ENCODE assay signal across 24 cellular contexts in the genomic region with DNA sequence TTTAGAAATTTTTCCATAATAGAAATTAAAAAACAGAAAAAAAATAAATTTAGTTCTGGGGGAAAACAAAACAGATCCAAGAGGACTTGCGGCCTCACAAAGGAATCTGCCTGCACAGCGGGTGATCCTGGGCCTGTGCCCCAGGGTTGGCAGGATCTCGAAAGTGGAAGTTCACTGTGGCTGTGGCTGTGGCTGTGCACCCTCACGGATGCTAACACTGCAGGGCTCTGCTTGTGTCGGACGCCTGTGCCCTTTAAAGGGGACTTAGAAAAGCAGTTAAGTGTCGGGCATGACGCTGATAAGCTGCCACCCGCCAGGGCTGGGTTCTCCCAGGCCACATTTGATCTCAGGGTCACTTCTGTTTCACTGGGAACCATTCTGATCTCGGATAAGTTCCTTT.
DNase-seq lines count a peak whose midpoint lies in the region; ATAC-seq and TF ChIP-seq lines count a peak whose summit lies in the region.
"Had no signal": no experiment of that assay in that cellular context is flagged by ENCODE, and none has a peak within 500 bp of the region (broad histone marks: within the 10 kb centered on the region; RNA-seq: fewer than 3 reads in every experiment).

No MANE protein-coding gene starts in this region.

- no peaks in the 10 kb centered on the region for H3K27me3 ChIP-seq in dorsolateral prefrontal cortex
- H3K27me3 ChIP-seq: body of pancreas, neural progenitor cell had no signal

- intact Hi-C loops in dorsolateral prefrontal cortex (cut with DNase I) = loop anchor here (5.0 to 10.0 kb wide), 3 partner anchors 90 to 210 kb away; partner anchors contain the start of gene CALM1 (in 1 of the 2)

- no peak for TF ChIP-seq CTCF in dorsolateral prefrontal cortex (IDR thresholded peaks at IDR 0.05 in 54 of 56, conservative IDR thresholded peaks at IDR 0.05 in 2 of 56; ENCODE audit: low read depth in 1 of 56, partially characterized antibody in 56 of 56)

- no peak overlapping the region for H3K4me3 ChIP-seq in dorsolateral prefrontal cortex
- H3K4me3 ChIP-seq: body of pancreas, GM12878, neural progenitor cell, prostate gland had no signal

- DNase-seq in NOMO-1 (lab: John Stamatoyannopoulos, UW; ENCODE audit: unreplicated experiment in 2 of 2) (peak; percentile 21 to 35), dorsolateral prefrontal cortex (peak in 2 of 10 donors; percentile 44 to 87), left lobe of liver (ENCODE audit: low spot score) (no peak), substantia nigra (lab: John Stamatoyannopoulos, UW) (peak in 29 of 49 donors; percentile 22 to 83 (median 41)), ACHN (no peak), GM03348 (ENCODE audit: low spot score) (no peak)
- DNase-seq in stimulated activated CD4-positive, alpha-beta T cell treated with anti-CD3 and anti-CD28 coated beads, Interleukin-2, amount 100 ng/mL, for 24 hours = no peak
- DNase-seq: activated CD4-positive, alpha-beta T cell treated with anti-CD3 and anti-CD28 coated beads for 48 hours; activated gamma-delta T cell treated with Interleukin-2 at 50 U/mL for 16 hours; activated naive CD8-positive, alpha-beta T cell treated with anti-CD3 and anti-CD28 coated beads, Interleukin-2, amount 50 U/mL, for 24 hours; activated T-cell treated with anti-CD3 and anti-CD28 coated beads, Interleukin-2, amount 50 U/mL, for 24 hours; body of pancreas; effector CD4-positive, alpha-beta T cell; KBM-7; NCI-H1436; NCI-H2107; NCI-H446; NCI-H774; PC-3 had no signal

- ATAC-seq in left lobe of liver (peak; percentile 21), GM19455 (IDR thresholded peaks at IDR 0.05; ENCODE audit: unreplicated experiment) (no peak)
- ATAC-seq: activated naive CD8-positive, alpha-beta T cell treated with anti-CD3 and anti-CD28 coated beads, Interleukin-2, amount 50 U/mL, for 24 hours; body of pancreas; GM12878; PC-3 had no signal

- peak overlapping the region in 34 of 59 donors; percentile 8 to 94 (median 62) for H3K27ac ChIP-seq in dorsolateral prefrontal cortex
- H3K27ac ChIP-seq in substantia nigra (ENCODE audit: low read depth, low read length, poor library complexity, severe bottlenecking) = no peak overlapping the region
- H3K27ac ChIP-seq: body of pancreas, neural progenitor cell, prostate gland, VCaP had no signal

- in situ Hi-C loops in ACHN (cut with HindIII; ENCODE audit: low pct_ligation_motif_present, low pct_unique_long_range_greater_than_20kb, low sequenced_read_pairs) = no loop called here

Comparison
In these comparisons a context has a peak if more than half of its experiments do, and no peak if none do; other contexts are left out.
1. DNase-seq: peak in NOMO-1 (2 of 2) and substantia nigra (29 of 49); none in left lobe of liver (single experiment), ACHN (single experiment), GM03348 (single experiment) and stimulated activated CD4-positive, alpha-beta T cell treated with anti-CD3 and anti-CD28 coated beads, Interleukin-2, amount 100 ng/mL, for 24 hours (0 of 2).